ENCODE assay signal across 9 cellular contexts in the genomic region with DNA sequence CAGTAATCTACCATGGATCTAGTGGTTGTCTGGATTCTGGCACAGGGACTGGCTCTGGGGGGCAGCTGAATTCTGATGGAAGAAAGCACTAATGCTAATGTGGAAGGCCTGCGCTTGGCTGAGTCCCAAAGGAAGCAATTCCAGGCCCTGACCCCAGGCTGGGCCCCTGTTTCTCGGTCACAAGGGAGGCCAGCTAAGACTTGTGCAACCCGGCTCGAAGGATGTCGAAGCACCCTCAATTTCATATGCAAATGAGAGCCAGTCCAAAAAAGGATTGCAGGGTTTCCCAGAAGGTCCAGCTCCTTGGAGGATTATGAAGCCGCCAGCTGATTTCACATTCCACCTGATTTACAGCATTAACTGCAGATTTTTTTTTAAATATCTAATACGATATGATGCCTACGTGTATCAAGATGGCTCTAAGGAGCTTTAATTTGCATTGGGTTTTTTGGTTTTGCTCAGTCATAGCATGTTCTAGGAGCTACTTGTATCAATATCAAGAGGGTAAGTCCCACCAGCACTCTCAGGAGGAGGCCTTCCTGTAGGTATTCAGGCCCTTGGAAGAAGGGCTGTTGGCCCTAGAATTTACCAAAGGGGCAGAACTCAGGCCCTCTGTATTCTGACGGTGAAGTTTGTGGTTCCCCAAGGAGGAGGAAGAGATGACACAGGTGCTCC.
DNase-seq lines count a peak whose midpoint lies in the region; ATAC-seq and TF ChIP-seq lines count a peak whose summit lies in the region.
"Had no signal": no experiment of that assay in that cellular context is flagged by ENCODE, and none has a peak within 500 bp of the region (broad histone marks: within the 10 kb centered on the region; RNA-seq: fewer than 3 reads in every experiment).

No MANE protein-coding gene starts in this region.

- H3K27ac ChIP-seq in lung (ENCODE audit: low read depth in 1 of 2, low read length in 1 of 2) (no peak overlapping the region), uterus (peak overlapping the region in 1 of 2 donors; percentile 17)

- H3K27me3 ChIP-seq in lung (ENCODE audit: control insufficient read depth, insufficient read depth) (no peaks in the 10 kb centered on the region), uterus (no peaks in the 10 kb centered on the region)

- WGBS in lung, 2 donors = 61 to 71% methylated on average over 9 of the region's 9 CpGs

- intact Hi-C loops in activated CD4-positive, alpha-beta T cell treated with anti-CD3 and anti-CD28 coated beads, Interleukin-2, amount 10 ng/mL, durations not matched to agents 24 days and 14 days (cut with micrococcal nuclease) = loop anchor here (10.0 kb wide), 1 partner anchor 119 kb away; no protein-coding TSS in a partner anchor
- intact Hi-C loops in uterus (cut with DNase I; ENCODE audit: low total_unique reads) = no loop called here

- TF ChIP-seq CTCF in lung (IDR thresholded peaks at IDR 0.05; ENCODE audit: control extremely low read depth, extremely low read depth) = no peak
- no peak for TF ChIP-seq CTCF in uterus (IDR thresholded peaks at IDR 0.05)

- H3K4me1 ChIP-seq in lung (ENCODE audit: control insufficient read depth in 2 of 2, insufficient read depth in 2 of 2, low read length in 2 of 2) = peaks cover 0 to 1% of the 10 kb centered on the region in 2 donors
- H3K4me1 ChIP-seq in uterus = no peaks in the 10 kb centered on the region

- H3K36me3 ChIP-seq in lung (ENCODE audit: control insufficient read depth in 2 of 2, insufficient read depth in 2 of 2, low read length in 2 of 2) (no peaks in the 10 kb centered on the region), uterus (no peaks in the 10 kb centered on the region)

- TF ChIP-seq POLR2A in uterus (IDR thresholded peaks at IDR 0.05) = no peak

- H3K27ac Mint-ChIP-seq in activated CD4-positive, alpha-beta T cell treated with anti-CD3 and anti-CD28 coated beads, Interleukin-2, amount 10 ng/mL, durations not matched to agents 24 days and 14 days = no peak overlapping the region
- H3K27ac Mint-ChIP-seq: naive B cell had no signal

- no peak overlapping the region for H3K4me3 Mint-ChIP-seq in activated CD4-positive, alpha-beta T cell treated with anti-CD3 and anti-CD28 coated beads, Interleukin-2, amount 10 ng/mL, durations not matched to agents 24 days and 14 days
- H3K4me3 Mint-ChIP-seq: naive B cell had no signal

- H3K9me3 Mint-ChIP-seq in activated CD4-positive, alpha-beta T cell treated with anti-CD3 and anti-CD28 coated beads, Interleukin-2, amount 10 ng/mL, durations not matched to agents 24 days and 14 days = no peaks in the 10 kb centered on the region

- peak; percentile 53 for DNase-seq in activated CD4-positive, alpha-beta T cell treated with anti-CD3 and anti-CD28 coated beads, Interleukin-2, amount 10 ng/mL, durations not matched to agents 24 days and 14 days
- no peak for DNase-seq in activated CD4-positive, alpha-beta T cell treated with anti-CD3 and anti-CD28 coated beads for 1 hour
- DNase-seq in brain pericyte (ENCODE audit: low read depth, low spot score) (peak; percentile 13), lung (ENCODE audit: low spot score) (peak; percentile 36), uterus (peak; percentile 46 to 70), middle frontal gyrus (ENCODE audit: extremely low spot score, low spot score) (no peak)
- DNase-seq: naive B cell had no signal

- peaks cover 2% of the 10 kb centered on the region for H3K27me3 Mint-ChIP-seq in activated CD4-positive, alpha-beta T cell treated with anti-CD3 and anti-CD28 coated beads, Interleukin-2, amount 10 ng/mL, durations not matched to agents 24 days and 14 days

- ATAC-seq in lung (ENCODE audit: insufficient read depth, low FRiP score) (peak; percentile 16), GM21360 (IDR thresholded peaks at IDR 0.05; ENCODE audit: unreplicated experiment) (no peak), GM21423 (IDR thresholded peaks at IDR 0.05; ENCODE audit: unreplicated experiment) (no peak)

- H3K9me3 ChIP-seq in lung (ENCODE audit: control insufficient read depth in 2 of 2, insufficient read depth in 1 of 2, low read length in 1 of 2) = no peaks in the 10 kb centered on the region
- no peaks in the 10 kb centered on the region for H3K9me3 ChIP-seq in uterus

- no peaks in the 10 kb centered on the region for H3K36me3 Mint-ChIP-seq in activated CD4-positive, alpha-beta T cell treated with anti-CD3 and anti-CD28 coated beads, Interleukin-2, amount 10 ng/mL, durations not matched to agents 24 days and 14 days (ENCODE audit: low read depth)
- H3K36me3 Mint-ChIP-seq: naive B cell had no signal

- no peaks in the 10 kb centered on the region for H3K4me1 Mint-ChIP-seq in activated CD4-positive, alpha-beta T cell treated with anti-CD3 and anti-CD28 coated beads, Interleukin-2, amount 10 ng/mL, durations not matched to agents 24 days and 14 days

- no peak overlapping the region for H3K4me3 ChIP-seq in lung
- H3K4me3 ChIP-seq in uterus = no peak overlapping the region

Comparison
In these comparisons a context has a peak if more than half of its experiments do, and no peak if none do; other contexts are left out.
1. DNase-seq: peak in activated CD4-positive, alpha-beta T cell treated with anti-CD3 and anti-CD28 coated beads, Interleukin-2, amount 10 ng/mL, durations not matched to agents 24 days and 14 days (single experiment), brain pericyte (single experiment), lung (single experiment) and uterus (2 of 2); none in activated CD4-positive, alpha-beta T cell treated with anti-CD3 and anti-CD28 coated beads for 1 hour (single experiment) and middle frontal gyrus (single experiment).